ENCODE assay signal across 19 cellular contexts in genomic region chr9:133066181-133066983, GRCh38. TPM values are rescaled to one million over a fixed set of nuclear protein-coding genes. Genes with fewer than 3 reads are reported as not detected.
DNase-seq lines count a peak whose midpoint lies in the region; ATAC-seq and TF ChIP-seq lines count a peak whose summit lies in the region.
"Had no signal": no experiment of that assay in that cellular context is flagged by ENCODE, and none has a peak within 500 bp of the region (broad histone marks: within the 10 kb centered on the region; RNA-seq: fewer than 3 reads in every experiment).

No MANE protein-coding gene starts in this region.

- peak overlapping the region; percentile 13 for H3K27ac Mint-ChIP-seq in activated CD4-positive, alpha-beta T cell treated with anti-CD3 and anti-CD28 coated beads, Interleukin-2, amount 10 ng/mL, durations not matched to agents 7 days and 5 days
- peak overlapping the region; percentile 41 for H3K27ac Mint-ChIP-seq in central memory CD8-positive, alpha-beta T cell (ENCODE audit: low read depth)
- H3K27ac Mint-ChIP-seq: B cell; CD8-positive, alpha-beta T cell; HFFc6; IgD-negative memory B cell had no signal

- CTCF ChIA-PET in activated CD4-positive, alpha-beta T cell treated with anti-CD3 and anti-CD28 coated beads, Interleukin-2, amount 10 ng/mL, durations not matched to agents 7 days and 5 days (lab: Charles Lee): interaction anchor here (1.0 to 1.2 kb wide), 2 partner anchors 44 to 78 kb away, joined by 3 to 4 read pairs; no protein-coding TSS in a partner anchor

- no peaks in the 10 kb centered on the region for H3K36me3 ChIP-seq in lower lobe of right lung
- H3K36me3 ChIP-seq in spleen: peaks cover 0 to 9% (median 0%) of the 10 kb centered on the region in 6 donors

- H3K36me3 Mint-ChIP-seq in activated CD4-positive, alpha-beta T cell treated with anti-CD3 and anti-CD28 coated beads, Interleukin-2, amount 10 ng/mL, durations not matched to agents 7 days and 5 days (ENCODE audit: low read depth): no peaks in the 10 kb centered on the region
- H3K36me3 Mint-ChIP-seq in central memory CD8-positive, alpha-beta T cell (ENCODE audit: insufficient read depth): peaks cover 2% of the 10 kb centered on the region
- H3K36me3 Mint-ChIP-seq: IgD-negative memory B cell had no signal

- TF ChIP-seq CTCF in lower lobe of right lung (IDR thresholded peaks at IDR 0.05) (no peak), spleen (IDR thresholded peaks at IDR 0.05 in 8 of 11, conservative IDR thresholded peaks at IDR 0.05 in 3 of 11) (no peak)

- WGBS in spleen, 5 donors: 89 to 96% (median 91%) methylated on average over 25 of the region's 25 CpGs

- ATAC-seq in central memory CD8-positive, alpha-beta T cell (replicated peaks; ENCODE audit: extremely low read depth, poor library complexity, severe bottlenecking): no peak
- peak in 1 of 2 donors; percentile 4 for ATAC-seq in lower lobe of right lung
- ATAC-seq: CD8-positive, alpha-beta T cell; HepG2 had no signal

- no peaks in the 10 kb centered on the region for H3K27me3 ChIP-seq in lower lobe of right lung (ENCODE audit: low read depth)
- H3K27me3 ChIP-seq in spleen (replicated peaks in 1 of 7): no peaks in the 10 kb centered on the region
- H3K27me3 ChIP-seq: BLaER1 treated with 17β-estradiol and CSF1 and Interleukin-3, amounts not matched to agents 10 nM and 100 nM had no signal

- H3K4me3 ChIP-seq in lower lobe of right lung (no peak overlapping the region), spleen (no peak overlapping the region)
- H3K4me3 ChIP-seq: BLaER1 treated with 17β-estradiol and CSF1 and Interleukin-3, amounts not matched to agents 10 nM and 100 nM had no signal

- peaks cover 9% of the 10 kb centered on the region for H3K4me1 Mint-ChIP-seq in activated CD4-positive, alpha-beta T cell treated with anti-CD3 and anti-CD28 coated beads, Interleukin-2, amount 10 ng/mL, durations not matched to agents 7 days and 5 days
- no peaks in the 10 kb centered on the region for H3K4me1 Mint-ChIP-seq in central memory CD8-positive, alpha-beta T cell
- H3K4me1 Mint-ChIP-seq: B cell had no signal

- intact Hi-C loops in lower lobe of right lung (cut with DNase I): no loop called here
- intact Hi-C loops in spleen (cut with DNase I; ENCODE audit: low total_unique reads): no loop called here

- H3K4me1 ChIP-seq in lower lobe of right lung (no peaks in the 10 kb centered on the region), spleen (no peaks in the 10 kb centered on the region)

- H3K9me3 ChIP-seq in lower lobe of right lung (no peaks in the 10 kb centered on the region), spleen (no peaks in the 10 kb centered on the region)
- H3K9me3 ChIP-seq: BLaER1 treated with 17β-estradiol and CSF1 and Interleukin-3, amounts not matched to agents 10 nM and 100 nM had no signal

- no peaks in the 10 kb centered on the region for H3K9me3 Mint-ChIP-seq in activated CD4-positive, alpha-beta T cell treated with anti-CD3 and anti-CD28 coated beads, Interleukin-2, amount 10 ng/mL, durations not matched to agents 7 days and 5 days
- H3K9me3 Mint-ChIP-seq in central memory CD8-positive, alpha-beta T cell: no peaks in the 10 kb centered on the region
- H3K9me3 Mint-ChIP-seq: CD8-positive, alpha-beta T cell; HFFc6; IgD-negative memory B cell had no signal

- POLR2A ChIA-PET in activated CD4-positive, alpha-beta T cell treated with anti-CD3 and anti-CD28 coated beads, Interleukin-2, amount 10 ng/mL, durations not matched to agents 7 days and 5 days (lab: Charles Lee): interaction anchor here (0.7 kb wide), 1 partner anchor 238 kb away, joined by 7 read pairs; no protein-coding TSS in a partner anchor

- no peak for TF ChIP-seq POLR2A in spleen (IDR thresholded peaks at IDR 0.05)

- H3K27me3 Mint-ChIP-seq in activated CD4-positive, alpha-beta T cell treated with anti-CD3 and anti-CD28 coated beads, Interleukin-2, amount 10 ng/mL, durations not matched to agents 7 days and 5 days: no peaks in the 10 kb centered on the region
- H3K27me3 Mint-ChIP-seq in central memory CD8-positive, alpha-beta T cell: no peaks in the 10 kb centered on the region
- H3K27me3 Mint-ChIP-seq: B cell, IgD-negative memory B cell had no signal

- no peak overlapping the region for H3K4me3 Mint-ChIP-seq in activated CD4-positive, alpha-beta T cell treated with anti-CD3 and anti-CD28 coated beads, Interleukin-2, amount 10 ng/mL, durations not matched to agents 7 days and 5 days
- no peak overlapping the region for H3K4me3 Mint-ChIP-seq in central memory CD8-positive, alpha-beta T cell
- H3K4me3 Mint-ChIP-seq: B cell; CD8-positive, alpha-beta T cell; HFFc6; IgD-negative memory B cell had no signal

- no peak for DNase-seq in activated CD4-positive, alpha-beta T cell treated with anti-CD3 and anti-CD28 coated beads, Interleukin-2, amount 10 ng/mL, durations not matched to agents 7 days and 5 days
- DNase-seq in activated CD4-positive, alpha-beta T cell treated with anti-CD3 and anti-CD28 coated beads for 4 hours: no peak
- DNase-seq in central memory CD8-positive, alpha-beta T cell (ENCODE audit: low spot score in 2 of 2): no peak
- DNase-seq in lower lobe of right lung (peak; percentile 24), spleen (peak; percentile 58), H4 (ENCODE audit: low spot score) (no peak), AG08395 (ENCODE audit: low spot score) (no peak)
- no peak for DNase-seq in activated CD4-positive, alpha-beta T cell treated with anti-CD3 and anti-CD28 coated beads, Interleukin-2, amount 50 U/mL, for 4 hours
- DNase-seq: 8988T; Calu3; CD8-positive, alpha-beta T cell; DMS79 treated with DMSO at 0.1 percent for 48 hours; GF-D8; HCEC 1CT; HFFc6 had no signal

- no peak overlapping the region for H3K27ac ChIP-seq in lower lobe of right lung
- no peak overlapping the region for H3K27ac ChIP-seq in spleen
- H3K27ac ChIP-seq: BLaER1 treated with 17β-estradiol and CSF1 and Interleukin-3, amounts not matched to agents 10 nM and 100 nM had no signal

RNA-seq across cellular contexts. Expression of gene CEL, which starts 4.6 kb away (rescaled TPM):
- total RNA-seq in activated CD4-positive, alpha-beta T cell treated with anti-CD3 and anti-CD28 coated beads, Interleukin-2, amount 10 ng/mL, durations not matched to agents 7 days and 5 days: 1 to 10 TPM; 2.8 to 3.5 TPM
- total RNA-seq in lower lobe of right lung (1.4 TPM), spleen (1 to 10 TPM in 3 of 7 donors, under 1 TPM in 2, not detected in 2; 0.58 to 5.3 (median 1.9) TPM)
- polyA plus RNA-seq in spleen: under 1 TPM; 0.46 to 0.67 (median 0.55) TPM
- 0.06 and 0.14 TPM in 2 replicates for total RNA-seq in H4 (2014; rRNA removed; shearing (Covaris generic))
- polyA plus RNA-seq: IgD-negative memory B cell had no signal

RNA-seq across cellular contexts. Expression of gene GTF3C5, which starts 35.6 kb away (rescaled TPM):
- total RNA-seq in activated CD4-positive, alpha-beta T cell treated with anti-CD3 and anti-CD28 coated beads, Interleukin-2, amount 10 ng/mL, durations not matched to agents 7 days and 5 days: 10 to 100 TPM; 75.1 to 87.9 TPM
- total RNA-seq in lower lobe of right lung (44.8 TPM), spleen (10 to 100 TPM; 40.5 to 64.4 (median 47.6) TPM)
- 10 to 100 TPM; 34.9 to 52.5 (median 44.4) TPM for polyA plus RNA-seq in spleen
- total RNA-seq in H4 (2014; rRNA removed; shearing (Covaris generic)): 52.5 and 54.6 TPM in 2 replicates

RNA-seq across cellular contexts. Expression of gene RALGDS, which starts 54.7 kb away (rescaled TPM):
- 10 to 100 TPM; 79.1 to 92.3 TPM for total RNA-seq in activated CD4-positive, alpha-beta T cell treated with anti-CD3 and anti-CD28 coated beads, Interleukin-2, amount 10 ng/mL, durations not matched to agents 7 days and 5 days
- 71.1 TPM for total RNA-seq in lower lobe of right lung
- total RNA-seq in spleen: 10 to 100 TPM; 50.6 to 74.3 (median 60.3) TPM
- polyA plus RNA-seq in spleen: 10 to 100 TPM; 21.3 to 40.1 (median 27.2) TPM
- 11.9 and 12.6 TPM in 2 replicates for total RNA-seq in H4 (2014; rRNA removed; shearing (Covaris generic))

Comparison
In these comparisons a context has a peak if more than half of its experiments do, and no peak if none do; other contexts are left out.
1. DNase-seq: peak in lower lobe of right lung (single experiment) and spleen (single experiment); none in activated CD4-positive, alpha-beta T cell treated with anti-CD3 and anti-CD28 coated beads, Interleukin-2, amount 10 ng/mL, durations not matched to agents 7 days and 5 days (single experiment), activated CD4-positive, alpha-beta T cell treated with anti-CD3 and anti-CD28 coated beads for 4 hours (0 of 2), central memory CD8-positive, alpha-beta T cell (0 of 2), H4 (single experiment), activated CD4-positive, alpha-beta T cell treated with anti-CD3 and anti-CD28 coated beads, Interleukin-2, amount 50 U/mL, for 4 hours (0 of 2) and AG08395 (single experiment).